Comparison of ENCODE assay signal across 1 cellular context in genomic region chr15:51060058-51060598, GRCh38.
TF ChIP-seq lines count a peak whose summit lies in the region.

No MANE protein-coding gene starts in this region.

TF ChIP-seq in HepG2, 621 proteins besides CTCF, POLR2A, EP300 and RAD21 (continued from another document and continues in another):
- peak; percentile 89 for TF ChIP-seq ARID5B (CRISPR knock-in tag; IDR thresholded peaks at IDR 0.05)
- TF ChIP-seq HOXA5 (CRISPR knock-in tag; IDR thresholded peaks at IDR 0.05) = 0 out of 2 replicates have a peak, but pooled peaks have one; percentile 37
- no peak for TF ChIP-seq BRCA1 (CRISPR knock-in tag; IDR thresholded peaks at IDR 0.05)
- TF ChIP-seq NR2F2 (IDR thresholded peaks at IDR 0.05; ENCODE audit: borderline replicate concordance, low read depth) = 0 out of 2 replicates have a peak, but pooled peaks have one; percentile 38
- TF ChIP-seq SAP130 (CRISPR knock-in tag; IDR thresholded peaks at IDR 0.05; ENCODE audit: low read depth) = peak; percentile 44; the same call in 1 of the 2 replicates
- TF ChIP-seq RXRB (CRISPR knock-in tag; IDR thresholded peaks at IDR 0.05; ENCODE audit: borderline replicate concordance) = 0 out of 2 replicates have a peak, but pooled peaks have one; percentile 21
- no peak for TF ChIP-seq ELF1 (CRISPR knock-in tag; IDR thresholded peaks at IDR 0.05)
- peak; percentile 74 for TF ChIP-seq NCOA2 (CRISPR knock-in tag; IDR thresholded peaks at IDR 0.05)
- TF ChIP-seq, protein P1, sequence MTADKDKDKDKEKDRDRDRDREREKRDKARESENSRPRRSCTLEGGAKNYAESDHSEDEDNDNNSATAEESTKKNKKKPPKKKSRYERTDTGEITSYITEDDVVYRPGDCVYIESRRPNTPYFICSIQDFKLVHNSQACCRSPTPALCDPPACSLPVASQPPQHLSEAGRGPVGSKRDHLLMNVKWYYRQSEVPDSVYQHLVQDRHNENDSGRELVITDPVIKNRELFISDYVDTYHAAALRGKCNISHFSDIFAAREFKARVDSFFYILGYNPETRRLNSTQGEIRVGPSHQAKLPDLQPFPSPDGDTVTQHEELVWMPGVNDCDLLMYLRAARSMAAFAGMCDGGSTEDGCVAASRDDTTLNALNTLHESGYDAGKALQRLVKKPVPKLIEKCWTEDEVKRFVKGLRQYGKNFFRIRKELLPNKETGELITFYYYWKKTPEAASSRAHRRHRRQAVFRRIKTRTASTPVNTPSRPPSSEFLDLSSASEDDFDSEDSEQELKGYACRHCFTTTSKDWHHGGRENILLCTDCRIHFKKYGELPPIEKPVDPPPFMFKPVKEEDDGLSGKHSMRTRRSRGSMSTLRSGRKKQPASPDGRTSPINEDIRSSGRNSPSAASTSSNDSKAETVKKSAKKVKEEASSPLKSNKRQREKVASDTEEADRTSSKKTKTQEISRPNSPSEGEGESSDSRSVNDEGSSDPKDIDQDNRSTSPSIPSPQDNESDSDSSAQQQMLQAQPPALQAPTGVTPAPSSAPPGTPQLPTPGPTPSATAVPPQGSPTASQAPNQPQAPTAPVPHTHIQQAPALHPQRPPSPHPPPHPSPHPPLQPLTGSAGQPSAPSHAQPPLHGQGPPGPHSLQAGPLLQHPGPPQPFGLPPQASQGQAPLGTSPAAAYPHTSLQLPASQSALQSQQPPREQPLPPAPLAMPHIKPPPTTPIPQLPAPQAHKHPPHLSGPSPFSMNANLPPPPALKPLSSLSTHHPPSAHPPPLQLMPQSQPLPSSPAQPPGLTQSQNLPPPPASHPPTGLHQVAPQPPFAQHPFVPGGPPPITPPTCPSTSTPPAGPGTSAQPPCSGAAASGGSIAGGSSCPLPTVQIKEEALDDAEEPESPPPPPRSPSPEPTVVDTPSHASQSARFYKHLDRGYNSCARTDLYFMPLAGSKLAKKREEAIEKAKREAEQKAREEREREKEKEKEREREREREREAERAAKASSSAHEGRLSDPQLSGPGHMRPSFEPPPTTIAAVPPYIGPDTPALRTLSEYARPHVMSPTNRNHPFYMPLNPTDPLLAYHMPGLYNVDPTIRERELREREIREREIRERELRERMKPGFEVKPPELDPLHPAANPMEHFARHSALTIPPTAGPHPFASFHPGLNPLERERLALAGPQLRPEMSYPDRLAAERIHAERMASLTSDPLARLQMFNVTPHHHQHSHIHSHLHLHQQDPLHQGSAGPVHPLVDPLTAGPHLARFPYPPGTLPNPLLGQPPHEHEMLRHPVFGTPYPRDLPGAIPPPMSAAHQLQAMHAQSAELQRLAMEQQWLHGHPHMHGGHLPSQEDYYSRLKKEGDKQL (CRISPR knock-in tag; IDR thresholded peaks at IDR 0.05; ENCODE audit: low read depth) = peak; percentile 81; the same call in 1 of the 2 replicates
- 0 out of 2 replicates have a peak, but pooled peaks have one; percentile 24 for TF ChIP-seq ZGPAT (CRISPR knock-in tag; IDR thresholded peaks at IDR 0.05)
- peak; percentile 48; the same call in 1 of the 2 replicates for TF ChIP-seq NCOR1 (IDR thresholded peaks at IDR 0.05; ENCODE audit: borderline replicate concordance, low read length)
- TF ChIP-seq FOSL2 (CRISPR knock-in tag; IDR thresholded peaks at IDR 0.05) = no peak
- TF ChIP-seq ZNF800 (CRISPR knock-in tag; IDR thresholded peaks at IDR 0.05) = 0 out of 2 replicates have a peak, but pooled peaks have one; percentile 47
- peak; percentile 65 for TF ChIP-seq GATAD2A (CRISPR knock-in tag; IDR thresholded peaks at IDR 0.05)
- TF ChIP-seq FOXA3 (CRISPR knock-in tag; IDR thresholded peaks at IDR 0.05) = peak; percentile 82
- no peak for TF ChIP-seq NBN (conservative IDR thresholded peaks at IDR 0.05)
- TF ChIP-seq ZNF335 (CRISPR knock-in tag; IDR thresholded peaks at IDR 0.05) = no peak
- TF ChIP-seq GFI1 (CRISPR knock-in tag; IDR thresholded peaks at IDR 0.05; ENCODE audit: borderline replicate concordance) = peak; percentile 95
- TF ChIP-seq SP2 (CRISPR knock-in tag; IDR thresholded peaks at IDR 0.05) = no peak
- TF ChIP-seq ATF4 (CRISPR knock-in tag; IDR thresholded peaks at IDR 0.05) = peak in 1 of 2 experiments; percentile 54; a peak in 1 of 4 replicates
- TF ChIP-seq TFAP4 (IDR thresholded peaks at IDR 0.05; ENCODE audit: borderline replicate concordance, low read depth) = peak; percentile 12; the same call in 1 of the 2 replicates
- TF ChIP-seq TCF7L2 (IDR thresholded peaks at IDR 0.05; ENCODE audit: low read depth, low read length) = peak; percentile 83
- peak; percentile 88 for TF ChIP-seq ISL2 (CRISPR knock-in tag; IDR thresholded peaks at IDR 0.05)
- TF ChIP-seq CEBPG (CRISPR knock-in tag; IDR thresholded peaks at IDR 0.05) = peak; percentile 35; the same call in 1 of the 2 replicates
- peak; percentile 91 for TF ChIP-seq TBX3 (IDR thresholded peaks at IDR 0.05; ENCODE audit: borderline replicate concordance)
- peak; percentile 48; the same call in 1 of the 2 replicates for TF ChIP-seq FOXP4 (CRISPR knock-in tag; IDR thresholded peaks at IDR 0.05)
- TF ChIP-seq RCOR2 (CRISPR knock-in tag; IDR thresholded peaks at IDR 0.05) = 0 out of 2 replicates have a peak, but pooled peaks have one; percentile 22
- TF ChIP-seq, protein P2, sequence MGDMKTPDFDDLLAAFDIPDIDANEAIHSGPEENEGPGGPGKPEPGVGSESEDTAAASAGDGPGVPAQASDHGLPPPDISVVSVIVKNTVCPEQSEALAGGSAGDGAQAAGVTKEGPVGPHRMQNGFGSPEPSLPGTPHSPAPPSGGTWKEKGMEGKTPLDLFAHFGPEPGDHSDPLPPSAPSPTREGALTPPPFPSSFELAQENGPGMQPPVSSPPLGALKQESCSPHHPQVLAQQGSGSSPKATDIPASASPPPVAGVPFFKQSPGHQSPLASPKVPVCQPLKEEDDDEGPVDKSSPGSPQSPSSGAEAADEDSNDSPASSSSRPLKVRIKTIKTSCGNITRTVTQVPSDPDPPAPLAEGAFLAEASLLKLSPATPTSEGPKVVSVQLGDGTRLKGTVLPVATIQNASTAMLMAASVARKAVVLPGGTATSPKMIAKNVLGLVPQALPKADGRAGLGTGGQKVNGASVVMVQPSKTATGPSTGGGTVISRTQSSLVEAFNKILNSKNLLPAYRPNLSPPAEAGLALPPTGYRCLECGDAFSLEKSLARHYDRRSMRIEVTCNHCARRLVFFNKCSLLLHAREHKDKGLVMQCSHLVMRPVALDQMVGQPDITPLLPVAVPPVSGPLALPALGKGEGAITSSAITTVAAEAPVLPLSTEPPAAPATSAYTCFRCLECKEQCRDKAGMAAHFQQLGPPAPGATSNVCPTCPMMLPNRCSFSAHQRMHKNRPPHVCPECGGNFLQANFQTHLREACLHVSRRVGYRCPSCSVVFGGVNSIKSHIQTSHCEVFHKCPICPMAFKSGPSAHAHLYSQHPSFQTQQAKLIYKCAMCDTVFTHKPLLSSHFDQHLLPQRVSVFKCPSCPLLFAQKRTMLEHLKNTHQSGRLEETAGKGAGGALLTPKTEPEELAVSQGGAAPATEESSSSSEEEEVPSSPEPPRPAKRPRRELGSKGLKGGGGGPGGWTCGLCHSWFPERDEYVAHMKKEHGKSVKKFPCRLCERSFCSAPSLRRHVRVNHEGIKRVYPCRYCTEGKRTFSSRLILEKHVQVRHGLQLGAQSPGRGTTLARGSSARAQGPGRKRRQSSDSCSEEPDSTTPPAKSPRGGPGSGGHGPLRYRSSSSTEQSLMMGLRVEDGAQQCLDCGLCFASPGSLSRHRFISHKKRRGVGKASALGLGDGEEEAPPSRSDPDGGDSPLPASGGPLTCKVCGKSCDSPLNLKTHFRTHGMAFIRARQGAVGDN (CRISPR knock-in tag; IDR thresholded peaks at IDR 0.05) = no peak
- no peak for TF ChIP-seq SOX6 (IDR thresholded peaks at IDR 0.05)
- TF ChIP-seq SOX6 (CRISPR knock-in tag; IDR thresholded peaks at IDR 0.05) = peak; percentile 94
- TF ChIP-seq, protein P3, sequence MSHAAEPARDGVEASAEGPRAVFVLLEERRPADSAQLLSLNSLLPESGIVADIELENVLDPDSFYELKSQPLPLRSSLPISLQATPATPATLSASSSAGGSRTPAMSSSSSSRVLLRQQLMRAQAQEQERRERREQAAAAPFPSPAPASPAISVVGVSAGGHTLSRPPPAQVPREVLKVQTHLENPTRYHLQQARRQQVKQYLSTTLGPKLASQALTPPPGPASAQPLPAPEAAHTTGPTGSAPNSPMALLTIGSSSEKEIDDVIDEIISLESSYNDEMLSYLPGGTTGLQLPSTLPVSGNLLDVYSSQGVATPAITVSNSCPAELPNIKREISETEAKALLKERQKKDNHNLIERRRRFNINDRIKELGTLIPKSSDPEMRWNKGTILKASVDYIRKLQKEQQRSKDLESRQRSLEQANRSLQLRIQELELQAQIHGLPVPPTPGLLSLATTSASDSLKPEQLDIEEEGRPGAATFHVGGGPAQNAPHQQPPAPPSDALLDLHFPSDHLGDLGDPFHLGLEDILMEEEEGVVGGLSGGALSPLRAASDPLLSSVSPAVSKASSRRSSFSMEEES (CRISPR knock-in tag; IDR thresholded peaks at IDR 0.05) = 0 out of 2 replicates have a peak, but pooled peaks have one; percentile 25
- no peak for TF ChIP-seq FOXK1 (CRISPR knock-in tag; IDR thresholded peaks at IDR 0.05; ENCODE audit: borderline replicate concordance, low read depth)
- TF ChIP-seq IRF2 (CRISPR knock-in tag; IDR thresholded peaks at IDR 0.05) = no peak
